ENCODE assay signal across 8 cellular contexts in genomic region chr10:61897671-61898434, GRCh38. TPM values are rescaled to one million over a fixed set of nuclear protein-coding genes. Genes with fewer than 3 reads are reported as not detected.
A peak's percentile ranks its signal among the peaks of the same experiment; 100 is the strongest.
DNase-seq lines count a peak whose midpoint lies in the region; ATAC-seq lines count a peak whose summit lies in the region.

No MANE protein-coding gene starts in this region.

- H3K27me3 ChIP-seq in neuron (ENCODE audit: insufficient read depth, low read length), result no peaks in the 10 kb centered on the region

- H3K4me3 ChIP-seq in neuron (ENCODE audit: low read length), result peak overlapping the region; percentile 40

- peaks cover 20% of the 10 kb centered on the region for H3K36me3 Mint-ChIP-seq in activated T-helper 17 cell treated with anti-CD3 and anti-CD28 coated beads, Interleukin-2, amount 50 U/mL, for 72 hours (ENCODE audit: low read depth)

- peaks cover 24% of the 10 kb centered on the region for H3K4me1 ChIP-seq in neuron (ENCODE audit: insufficient read depth, low read length)

- H3K27me3 Mint-ChIP-seq in activated T-helper 17 cell treated with anti-CD3 and anti-CD28 coated beads, Interleukin-2, amount 50 U/mL, for 72 hours, result no peaks in the 10 kb centered on the region

- DNase-seq in CD1c-positive myeloid dendritic cell (ENCODE audit: extremely low spot score), result peak; percentile 51
- DNase-seq in HT-29 (ENCODE audit: low spot score), result peak; percentile 68
- peak; percentile 31 for DNase-seq in glomerular visceral epithelial cell (ENCODE audit: extremely low spot score)

- peaks cover 31% of the 10 kb centered on the region for H3K4me1 Mint-ChIP-seq in activated T-helper 17 cell treated with anti-CD3 and anti-CD28 coated beads, Interleukin-2, amount 50 U/mL, for 72 hours

- ATAC-seq in activated T-helper 17 cell treated with anti-CD3 and anti-CD28 coated beads, Interleukin-2, amount 50 U/mL, for 72 hours (replicated peaks), result no peak
- ATAC-seq in GM18511 (IDR thresholded peaks at IDR 0.05; ENCODE audit: unreplicated experiment), result no peak
- ATAC-seq in GM21367 (IDR thresholded peaks at IDR 0.05; ENCODE audit: unreplicated experiment), result no peak
- no peak for ATAC-seq in HG02571 (IDR thresholded peaks at IDR 0.05; ENCODE audit: unreplicated experiment)

- no peaks in the 10 kb centered on the region for H3K9me3 ChIP-seq in neuron (ENCODE audit: low read length)

- H3K27ac Mint-ChIP-seq in activated T-helper 17 cell treated with anti-CD3 and anti-CD28 coated beads, Interleukin-2, amount 50 U/mL, for 72 hours, result peak overlapping the region; percentile 100

- H3K4me3 Mint-ChIP-seq in activated T-helper 17 cell treated with anti-CD3 and anti-CD28 coated beads, Interleukin-2, amount 50 U/mL, for 72 hours, result peak overlapping the region; percentile 90

- no peaks in the 10 kb centered on the region for H3K36me3 ChIP-seq in neuron (ENCODE audit: insufficient read depth, low read length)

- no peaks in the 10 kb centered on the region for H3K9me3 Mint-ChIP-seq in activated T-helper 17 cell treated with anti-CD3 and anti-CD28 coated beads, Interleukin-2, amount 50 U/mL, for 72 hours

- H2AFZ ChIP-seq in neuron (ENCODE audit: low read depth, low read length), result peak overlapping the region; percentile 33

RNA-seq across cellular contexts. Expression of gene ARID5B, which starts 3.6 kb away (rescaled TPM):
- total RNA-seq in HT-29 (2014; rRNA removed; shearing (Covaris generic)), result 16.9 and 18.9 TPM in 2 replicates
- total RNA-seq in activated T-helper 17 cell treated with anti-CD3 and anti-CD28 coated beads, Interleukin-2, amount 50 U/mL, for 72 hours, result 10 to 100 TPM; 65.5 to 93.8 TPM
